23 cellular contexts compared by ENCODE assay signal in genomic region chr3:38353151-38353550, GRCh38. TPM values are rescaled to one million over a fixed set of nuclear protein-coding genes. Genes with fewer than 3 reads are reported as not detected.
DNase-seq lines count a peak whose midpoint lies in the region; ATAC-seq and TF ChIP-seq lines count a peak whose summit lies in the region.
"Had no signal": no experiment of that assay in that cellular context is flagged by ENCODE, and none has a peak within 500 bp of the region (broad histone marks: within the 10 kb centered on the region; RNA-seq: fewer than 3 reads in every experiment).

No MANE protein-coding gene starts in this region.

- DNase-seq in ELR (ENCODE audit: low read depth): peak; percentile 56
- DNase-seq in RPMI7951 (ENCODE audit: low read depth): peak; percentile 68
- peak; percentile 37 for DNase-seq in epithelial cell of esophagus (ENCODE audit: low read depth)
- peak; percentile 65 for DNase-seq in iris pigment epithelial cell (ENCODE audit: low read depth)
- DNase-seq in NCI-H2196 treated with DMSO at 0.1 percent for 48 hours (lab: John Stamatoyannopoulos, UW; ENCODE audit: unreplicated experiment): no peak
- DNase-seq in activated T-cell treated with anti-CD3 and anti-CD28 coated beads, Interleukin-2, amount 50 U/mL, for 48 hours: no peak
- DNase-seq: activated CD4-positive, alpha-beta T cell treated with anti-CD3 and anti-CD28 coated beads, Interleukin-2, amount 50 U/mL, for 48 hours; DND-41; gastrocnemius medialis; GOT3; left colon; NCI-H1092 treated with DMSO at 0.1 percent for 48 hours; NCI-H187; NCI-H526 treated with DMSO at 0.1 percent for 48 hours; stimulated activated CD4-positive, alpha-beta T cell treated with anti-CD3 and anti-CD28 coated beads, Interleukin-4, amount 100 ng/mL, for 4 hours; substantia nigra; upper lobe of left lung had no signal

- ATAC-seq in GM18502 (IDR thresholded peaks at IDR 0.05; ENCODE audit: poor library complexity, unreplicated experiment): no peak
- no peak for ATAC-seq in GM21737 (IDR thresholded peaks at IDR 0.05; ENCODE audit: unreplicated experiment)
- ATAC-seq: gastrocnemius medialis; left colon; sciatic nerve; stimulated activated memory B cell treated with anti-CD40 and anti-IgM and Interleukin-4, amounts not matched to agents 10 μg/mL and 1 μg/mL and 100 μg/mL, for 72 hours had no signal

- no peak for TF ChIP-seq CTCF in epithelial cell of esophagus (IDR thresholded peaks at IDR 0.05; ENCODE audit: insufficient read depth, low read depth, low read length, missing control alignments)

- H3K4me3 ChIP-seq in epithelial cell of esophagus (ENCODE audit: low read length): no peak overlapping the region
- H3K4me3 ChIP-seq: ascending aorta, gastrocnemius medialis, SJSA1, upper lobe of left lung had no signal

RNA-seq across cellular contexts. Expression of gene XYLB, which starts 6.6 kb away (rescaled TPM):
- total RNA-seq in RPMI7951 (2014; rRNA removed; shearing (Covaris generic)): 7.1 and 7.3 TPM in 2 replicates

Comparison
In these comparisons a context has a peak if more than half of its experiments do, and no peak if none do; other contexts are left out.
1. DNase-seq: peak in ELR (single experiment), RPMI7951 (single experiment), epithelial cell of esophagus (single experiment) and iris pigment epithelial cell (single experiment); none in NCI-H2196 treated with DMSO at 0.1 percent for 48 hours (single experiment) and activated T-cell treated with anti-CD3 and anti-CD28 coated beads, Interleukin-2, amount 50 U/mL, for 48 hours (0 of 2).